1 cellular context compared by ENCODE assay signal in genomic region chr4:15118281-15118680, GRCh38.
A peak's percentile ranks its signal among the peaks of the same experiment; 100 is the strongest.
TF ChIP-seq lines count a peak whose summit lies in the region.

No MANE protein-coding gene starts in this region.

TF ChIP-seq in HepG2, 621 proteins besides CTCF, POLR2A, EP300 and RAD21 (continued from another document):
- TF ChIP-seq NR2F6 (IDR thresholded peaks at IDR 0.05) (peak; percentile 38), NR2F6 (CRISPR knock-in tag; IDR thresholded peaks at IDR 0.05) (no peak), CBFB (CRISPR knock-in tag; IDR thresholded peaks at IDR 0.05) (peak; percentile 21; the same call in 1 of the 2 replicates), TBL1XR1 (IDR thresholded peaks at IDR 0.05; ENCODE audit: borderline replicate concordance, low read length, partially characterized antibody) (no peak), TAF15 (IDR thresholded peaks at IDR 0.05; ENCODE audit: low read depth, low read length, poor library complexity, severe bottlenecking) (no peak), ZNF274 (CRISPR knock-in tag; IDR thresholded peaks at IDR 0.05) (no peak), STAT6 (CRISPR knock-in tag; IDR thresholded peaks at IDR 0.05; ENCODE audit: borderline replicate concordance) (no peak), ARID5B (CRISPR knock-in tag; IDR thresholded peaks at IDR 0.05) (peak; percentile 70), GATAD2A (CRISPR knock-in tag; IDR thresholded peaks at IDR 0.05) (peak; percentile 29; the same call in 1 of the 2 replicates), THRA (CRISPR knock-in tag; IDR thresholded peaks at IDR 0.05; ENCODE audit: borderline replicate concordance) (peak; percentile 8; the same call in 1 of the 2 replicates), TCF7 (IDR thresholded peaks at IDR 0.05; ENCODE audit: low read depth) (no peak), RXRB (CRISPR knock-in tag; IDR thresholded peaks at IDR 0.05; ENCODE audit: borderline replicate concordance) (0 out of 2 replicates have a peak, but pooled peaks have one; percentile 12), MAZ (IDR thresholded peaks at IDR 0.05; ENCODE audit: borderline replicate concordance, low read depth, low read length) (peak; percentile 61; the same call in 1 of the 2 replicates), MAZ (CRISPR knock-in tag; IDR thresholded peaks at IDR 0.05; ENCODE audit: low read depth) (no peak), ISL2 (CRISPR knock-in tag; IDR thresholded peaks at IDR 0.05) (peak; percentile 26; the same call in 1 of the 2 replicates), NFKBIZ (CRISPR knock-in tag; IDR thresholded peaks at IDR 0.05) (no peak), ZNF558 (CRISPR knock-in tag; IDR thresholded peaks at IDR 0.05; ENCODE audit: borderline replicate concordance) (no peak), CREBL2 (CRISPR knock-in tag; IDR thresholded peaks at IDR 0.05; ENCODE audit: borderline replicate concordance) (no peak), GATAD1 (CRISPR knock-in tag; IDR thresholded peaks at IDR 0.05) (no peak), LCORL (IDR thresholded peaks at IDR 0.05) (no peak), LCORL (CRISPR knock-in tag; IDR thresholded peaks at IDR 0.05) (no peak), ZNF569 (CRISPR knock-in tag; IDR thresholded peaks at IDR 0.05; ENCODE audit: borderline replicate concordance) (no peak), PATZ1 (CRISPR knock-in tag; IDR thresholded peaks at IDR 0.05) (peak; percentile 89), REPIN1 (CRISPR knock-in tag; IDR thresholded peaks at IDR 0.05; ENCODE audit: borderline replicate concordance, low read depth) (no peak), THAP8 (CRISPR knock-in tag; IDR thresholded peaks at IDR 0.05; ENCODE audit: borderline replicate concordance) (no peak), SAP130 (CRISPR knock-in tag; IDR thresholded peaks at IDR 0.05; ENCODE audit: low read depth) (no peak)
TF ChIP-seq in HepG2: peak in this region for 22.
